Comparison of ENCODE assay signal across 16 cellular contexts in the genomic region with DNA sequence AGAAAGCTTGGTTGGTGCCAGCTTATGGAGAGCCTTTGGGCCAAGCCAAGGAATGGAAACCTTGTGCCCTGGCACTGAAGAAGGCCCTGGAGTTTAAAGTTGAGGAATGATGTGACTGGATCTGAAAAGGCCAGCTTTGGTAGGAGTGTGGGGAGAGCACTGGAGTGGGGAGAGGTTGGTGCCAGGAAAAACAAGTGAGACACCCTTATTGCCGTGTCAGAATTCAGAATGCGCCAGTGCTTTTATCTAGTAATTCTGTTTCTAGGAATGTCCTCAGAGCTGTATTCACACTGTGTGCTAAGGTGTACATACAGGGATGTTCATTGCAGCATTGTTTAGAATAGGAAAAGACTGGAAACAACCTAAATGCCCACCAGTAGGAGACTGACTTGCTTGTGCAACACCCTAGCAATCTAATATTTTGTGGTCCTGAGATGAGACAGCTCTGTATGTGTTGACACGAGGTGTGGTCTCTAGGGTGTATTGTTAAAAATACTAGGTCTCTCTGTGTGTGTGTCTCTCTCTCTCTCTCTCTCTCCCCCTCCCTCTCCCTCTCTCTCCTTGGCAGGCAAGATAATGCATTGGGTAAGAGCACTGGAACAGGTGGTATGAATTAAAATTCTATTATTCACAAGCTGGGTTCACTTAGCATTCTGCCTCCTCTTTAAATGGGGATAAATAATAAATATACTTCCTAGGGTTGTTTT.
A peak's percentile ranks its signal among the peaks of the same experiment; 100 is the strongest.
DNase-seq lines count a peak whose midpoint lies in the region; ATAC-seq and TF ChIP-seq lines count a peak whose summit lies in the region.
"Had no signal": no experiment of that assay in that cellular context is flagged by ENCODE, and none has a peak within 500 bp of the region (broad histone marks: within the 10 kb centered on the region; RNA-seq: fewer than 3 reads in every experiment).

No MANE protein-coding gene starts in this region.

- H3K9me3 ChIP-seq in lower lobe of right lung, result no peaks in the 10 kb centered on the region
- H3K9me3 ChIP-seq: SJCRH30 had no signal

- peak; percentile 35 to 47 for ATAC-seq in lower lobe of right lung
- ATAC-seq in HG03460 (IDR thresholded peaks at IDR 0.05; ENCODE audit: unreplicated experiment), result no peak
- no peak for ATAC-seq in left colon

- DNase-seq in AG08395 (ENCODE audit: low spot score) (peak; percentile 61), G401 (ENCODE audit: low spot score) (peak; percentile 53), cardiac fibroblast (ENCODE audit: low read depth in 2 of 2) (peak; percentile 39 to 62), lower lobe of right lung (no peak), SIG-M5 (lab: John Stamatoyannopoulos, UW) (no peak), NCI-H187 treated with DMSO at 0.1 percent for 48 hours (lab: John Stamatoyannopoulos, UW) (no peak), left colon (no peak)
- DNase-seq: activated gamma-delta T cell treated with Interleukin-2 at 50 U/mL for 16 hours, head of caudate nucleus, IMR-90, NCI-H187, NCI-H510A treated with DMSO at 0.1 percent for 48 hours, nephron progenitor cell, SJCRH30, substantia nigra had no signal

- H3K27me3 ChIP-seq in lower lobe of right lung (ENCODE audit: low read depth), result no peaks in the 10 kb centered on the region
- H3K27me3 ChIP-seq: SJCRH30 had no signal

- no peak overlapping the region for H3K27ac ChIP-seq in lower lobe of right lung
- H3K27ac ChIP-seq: SJCRH30 had no signal

- H3K4me1 ChIP-seq in lower lobe of right lung, result no peaks in the 10 kb centered on the region
- H3K4me1 ChIP-seq: SJCRH30 had no signal

- in situ Hi-C loops in G401 (cut with HindIII; ENCODE audit: low sequenced_read_pairs), result no loop called here

- peaks cover 9% of the 10 kb centered on the region for H3K36me3 ChIP-seq in lower lobe of right lung
- H3K36me3 ChIP-seq: SJCRH30 had no signal

- intact Hi-C loops in lower lobe of right lung (cut with DNase I), result no loop called here
- intact Hi-C loops in left colon (cut with DNase I, micrococcal nuclease), result no loop called here

- TF ChIP-seq CTCF in cardiac fibroblast (IDR thresholded peaks at IDR 0.05; ENCODE audit: low read depth, low read length) (no peak), lower lobe of right lung (IDR thresholded peaks at IDR 0.05) (no peak)

- H3K4me3 ChIP-seq in cardiac fibroblast (replicated peaks in 1 of 2; ENCODE audit: low read depth in 2 of 2, low read length in 2 of 2), result no peak overlapping the region
- H3K4me3 ChIP-seq in lower lobe of right lung, result no peak overlapping the region
- H3K4me3 ChIP-seq: SJCRH30 had no signal

Comparison
In these comparisons a context has a peak if more than half of its experiments do, and no peak if none do; other contexts are left out.
1. DNase-seq: peak in AG08395 (single experiment), G401 (single experiment) and cardiac fibroblast (2 of 2); none in lower lobe of right lung (single experiment), SIG-M5 (single experiment), NCI-H187 treated with DMSO at 0.1 percent for 48 hours (single experiment) and left colon (0 of 2).
2. ATAC-seq: peak in lower lobe of right lung (2 of 2); none in HG03460 (single experiment) and left colon (single experiment).